In the genomic region with DNA sequence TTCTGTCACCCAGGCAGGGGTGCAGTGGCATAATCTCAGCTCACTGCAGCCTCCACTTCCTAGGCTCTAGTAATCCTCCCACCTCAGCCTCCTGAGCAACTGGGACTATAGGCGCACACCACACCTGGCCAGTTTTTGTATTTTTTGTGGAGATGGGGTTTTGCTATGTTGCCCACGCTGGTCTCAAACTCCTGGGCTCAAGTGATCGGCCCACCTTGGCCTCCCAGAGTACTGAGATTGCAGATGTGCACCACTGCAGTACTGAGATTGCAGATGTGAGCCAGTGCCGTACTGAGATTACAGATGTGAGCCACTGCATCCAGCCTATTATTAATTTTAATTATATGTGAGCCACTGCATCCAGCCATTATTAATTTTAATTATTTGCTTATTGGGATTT, we compare ENCODE assay signal across 9 cellular contexts.
"Had no signal": no experiment of that assay in that cellular context is flagged by ENCODE, and none has a peak within 500 bp of the region (broad histone marks: within the 10 kb centered on the region; RNA-seq: fewer than 3 reads in every experiment).

No MANE protein-coding gene starts in this region.

- H3K4me1 ChIP-seq: HAP-1 had no signal

- H3K27ac Mint-ChIP-seq: HFFc6 had no signal

- H2AFZ ChIP-seq: GM23248 had no signal

- H3K9ac ChIP-seq: GM23248 had no signal

- H3K27ac ChIP-seq: GM23248, HL-60 had no signal

- ATAC-seq: HCT116 had no signal

- H3K9me3 ChIP-seq: HAP-1 had no signal

- H3K4me3 ChIP-seq: GM23248, HAP-1 had no signal

- H3K4me3 Mint-ChIP-seq: HFFc6 had no signal

- H3K9me3 Mint-ChIP-seq: HFFc6 had no signal

- DNase-seq: GM23248, GOT3, H7, HFFc6, IMR-90, KBM-7 had no signal
